8 cellular contexts compared by ENCODE assay signal in genomic region chr18:3498705-3499451, GRCh38. TPM values are rescaled to one million over a fixed set of nuclear protein-coding genes. Genes with fewer than 3 reads are reported as not detected.
DNase-seq lines count a peak whose midpoint lies in the region; ATAC-seq and TF ChIP-seq lines count a peak whose summit lies in the region.

No MANE protein-coding gene starts in this region.

- TF ChIP-seq CTCF in retinal pigment epithelial cell (conservative IDR thresholded peaks at IDR 0.05; ENCODE audit: low read depth, low read length), result no peak

- no peaks in the 10 kb centered on the region for H3K36me3 ChIP-seq in HUES6 (ENCODE audit: control insufficient read depth, insufficient read depth, low read length)

- H3K27ac Mint-ChIP-seq in activated naive CD8-positive, alpha-beta T cell treated with anti-CD3 and anti-CD28 coated beads, Interleukin-2, amount 10 ng/mL, durations not matched to agents 7 days and 5 days, result no peak overlapping the region

- peak; percentile 50 for ATAC-seq in activated naive CD8-positive, alpha-beta T cell treated with anti-CD3 and anti-CD28 coated beads, Interleukin-2, amount 10 ng/mL, durations not matched to agents 7 days and 5 days (ENCODE audit: low read depth)
- ATAC-seq in GM18505 (IDR thresholded peaks at IDR 0.05; ENCODE audit: unreplicated experiment), result no peak
- no peak for ATAC-seq in GM19324 (IDR thresholded peaks at IDR 0.05; ENCODE audit: low FRiP score, unreplicated experiment)

- H3K27me3 ChIP-seq in HUES6 (ENCODE audit: control insufficient read depth, insufficient read depth, low read length), result peaks cover 19% of the 10 kb centered on the region

- no peaks in the 10 kb centered on the region for H3K9me3 ChIP-seq in HUES6 (ENCODE audit: control insufficient read depth, insufficient read depth, low read depth, low read length)

- H3K4me1 ChIP-seq in HUES6 (ENCODE audit: control insufficient read depth, insufficient read depth, low read length), result peaks cover 19% of the 10 kb centered on the region

- DNase-seq in AG08396 (ENCODE audit: low spot score), result peak; percentile 70
- peak; percentile 33 for DNase-seq in activated naive CD8-positive, alpha-beta T cell treated with anti-CD3 and anti-CD28 coated beads, Interleukin-2, amount 10 ng/mL, durations not matched to agents 7 days and 5 days
- DNase-seq in hepatic stellate cell (ENCODE audit: low spot score), result peak; percentile 26
- DNase-seq in retinal pigment epithelial cell (ENCODE audit: low read depth), result no peak
- DNase-seq in pons (ENCODE audit: low spot score), result no peak

- H3K9me3 Mint-ChIP-seq in activated naive CD8-positive, alpha-beta T cell treated with anti-CD3 and anti-CD28 coated beads, Interleukin-2, amount 10 ng/mL, durations not matched to agents 7 days and 5 days, result no peaks in the 10 kb centered on the region

- POLR2A ChIA-PET in activated naive CD8-positive, alpha-beta T cell treated with anti-CD3 and anti-CD28 coated beads, Interleukin-2, amount 10 ng/mL, durations not matched to agents 7 days and 5 days (lab: Charles Lee), result interaction anchor here (0.6 to 0.7 kb wide), 2 partner anchors 238 to 500 kb away, joined by 3 read pairs; no protein-coding TSS in a partner anchor

- peak overlapping the region; percentile 13 for H3K9ac ChIP-seq in HUES6 (ENCODE audit: low read length)

- H3K4me1 Mint-ChIP-seq in activated naive CD8-positive, alpha-beta T cell treated with anti-CD3 and anti-CD28 coated beads, Interleukin-2, amount 10 ng/mL, durations not matched to agents 7 days and 5 days, result peaks cover 11% of the 10 kb centered on the region

- no peaks in the 10 kb centered on the region for H3K36me3 Mint-ChIP-seq in activated naive CD8-positive, alpha-beta T cell treated with anti-CD3 and anti-CD28 coated beads, Interleukin-2, amount 10 ng/mL, durations not matched to agents 7 days and 5 days

- H3K4me3 ChIP-seq in HUES6 (ENCODE audit: low read depth, low read length) (peak overlapping the region; percentile 64), retinal pigment epithelial cell (ENCODE audit: low read length) (peak overlapping the region; percentile 42)

- H3K4me3 Mint-ChIP-seq in activated naive CD8-positive, alpha-beta T cell treated with anti-CD3 and anti-CD28 coated beads, Interleukin-2, amount 10 ng/mL, durations not matched to agents 7 days and 5 days, result peak overlapping the region; percentile 64

- peaks cover 42% of the 10 kb centered on the region for H3K27me3 Mint-ChIP-seq in activated naive CD8-positive, alpha-beta T cell treated with anti-CD3 and anti-CD28 coated beads, Interleukin-2, amount 10 ng/mL, durations not matched to agents 7 days and 5 days

- no peak overlapping the region for H3K27ac ChIP-seq in HUES6 (ENCODE audit: low read depth, low read length)

- TF ChIP-seq POLR2A in GM18505 (IDR thresholded peaks at IDR 0.05; ENCODE audit: borderline replicate concordance, extremely low read depth, insufficient read depth, insufficient read length), result no peak

RNA-seq across cellular contexts. Expression of gene TGIF1, which starts 48.9 kb away (rescaled TPM):
- total RNA-seq in activated naive CD8-positive, alpha-beta T cell treated with anti-CD3 and anti-CD28 coated beads, Interleukin-2, amount 10 ng/mL, durations not matched to agents 7 days and 5 days, result 10 to 100 TPM; 35.6 to 39.5 TPM

Comparison
In these comparisons a context has a peak if more than half of its experiments do, and no peak if none do; other contexts are left out.
1. DNase-seq: peak in AG08396 (single experiment), activated naive CD8-positive, alpha-beta T cell treated with anti-CD3 and anti-CD28 coated beads, Interleukin-2, amount 10 ng/mL, durations not matched to agents 7 days and 5 days (single experiment) and hepatic stellate cell (single experiment); none in retinal pigment epithelial cell (single experiment) and pons (single experiment).